8 cellular contexts compared by ENCODE assay signal in the genomic region with DNA sequence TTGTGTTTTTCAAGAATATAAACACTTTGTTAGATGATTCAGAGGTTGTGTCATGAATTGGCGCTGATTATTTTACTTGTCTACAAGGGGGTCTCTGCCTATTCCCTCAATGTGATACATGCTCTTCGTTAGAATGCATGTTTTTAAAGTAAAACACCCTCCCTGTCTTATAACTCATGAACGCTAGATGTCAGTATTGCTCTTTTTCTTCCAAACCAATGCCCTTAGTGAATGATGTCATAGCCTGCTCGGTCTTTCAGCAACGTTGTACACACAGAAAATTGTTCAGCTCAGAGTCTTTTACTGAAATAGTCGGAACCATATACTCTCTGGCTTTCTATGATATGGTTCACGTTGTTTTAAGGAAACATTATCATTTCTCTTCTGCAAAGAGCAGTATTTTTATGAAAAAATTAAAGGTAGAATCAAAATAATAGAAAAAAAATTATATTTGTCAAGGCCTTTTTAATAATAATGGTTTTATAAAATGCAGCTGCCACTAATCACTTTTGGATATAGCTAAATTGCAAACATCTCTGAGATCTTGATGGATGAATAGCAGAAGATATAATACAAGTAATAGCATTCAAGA.
DNase-seq lines count a peak whose midpoint lies in the region; ATAC-seq and TF ChIP-seq lines count a peak whose summit lies in the region.

No MANE protein-coding gene starts in this region.

- no peak overlapping the region for H3K4me3 ChIP-seq in CD4-positive, alpha-beta memory T cell (ENCODE audit: low read length in 2 of 2)
- H3K4me3 ChIP-seq in SU-DHL-6 (ENCODE audit: insufficient read depth, low read length, poor library complexity, severe bottlenecking) (no peak overlapping the region), osteoblast (ENCODE audit: insufficient read depth, low read length) (no peak overlapping the region)

- CTCF ChIA-PET in CD4-positive, alpha-beta memory T cell (lab: Charles Lee; ENCODE audit: partially characterized antibody) = interaction anchor here (1.0 to 1.3 kb wide), 2 partner anchors 8 to 13 kb away, joined by 3 read pairs; no protein-coding TSS in a partner anchor

- no peaks in the 10 kb centered on the region for H3K4me1 ChIP-seq in CD4-positive, alpha-beta memory T cell (ENCODE audit: insufficient read depth, low read length)
- H3K4me1 ChIP-seq in osteoblast (ENCODE audit: insufficient read depth, low read length) = no peaks in the 10 kb centered on the region

- POLR2A ChIA-PET in CD4-positive, alpha-beta memory T cell (lab: Charles Lee; ENCODE audit: partially characterized antibody) = no interaction called here

- intact Hi-C loops in CD4-positive, alpha-beta memory T cell (cut with micrococcal nuclease) = loop anchor here (5.0 kb wide), 3 partner anchors 1456 to 1986 kb away; no protein-coding TSS in a partner anchor

- H3K4me2 ChIP-seq in SU-DHL-6 (ENCODE audit: low read depth, low read length, poor library complexity, severe bottlenecking) = peak overlapping the region; percentile 53
- H3K4me2 ChIP-seq in osteoblast (ENCODE audit: insufficient read depth, low read length) = peak overlapping the region; percentile 32

- DNase-seq in CD4-positive, alpha-beta memory T cell = peak in 4 of 5 donors; percentile 19 to 43 (median 32)
- DNase-seq in NCI-H1417 treated with DMSO at 0.1 percent for 48 hours (lab: John Stamatoyannopoulos, UW) (peak; percentile 61), fibroblast of peridontal ligament (ENCODE audit: extremely low read depth) (peak; percentile 90), osteoblast (ENCODE audit: insufficient read length, low spot score, missing footprints) (peak; percentile 41)
- DNase-seq in T-helper 2 cell treated with Interferon-gamma antibody and Interleukin-4, amounts not matched to agents 5 μg/mL and 100 μg/mL, for 36 hours (ENCODE audit: low spot score) = no peak

- no peaks in the 10 kb centered on the region for H3K36me3 ChIP-seq in CD4-positive, alpha-beta memory T cell (ENCODE audit: insufficient read depth, low read length)
- H3K36me3 ChIP-seq in SU-DHL-6 (ENCODE audit: low read length) = no peaks in the 10 kb centered on the region
- H3K36me3 ChIP-seq in osteoblast (ENCODE audit: insufficient read depth, low read length) = no peaks in the 10 kb centered on the region

- ATAC-seq in GM18858 (IDR thresholded peaks at IDR 0.05; ENCODE audit: unreplicated experiment) (peak; percentile 99), HG02943 (IDR thresholded peaks at IDR 0.05; ENCODE audit: low read depth, unreplicated experiment) (peak; percentile 95)

- H4K20me1 ChIP-seq in SU-DHL-6 (ENCODE audit: low read depth, low read length) (no peaks in the 10 kb centered on the region), osteoblast (ENCODE audit: insufficient read depth, low read length) (no peaks in the 10 kb centered on the region)

- no peaks in the 10 kb centered on the region for H3K9me3 ChIP-seq in CD4-positive, alpha-beta memory T cell (ENCODE audit: control insufficient read depth in 1 of 2, low read length in 2 of 2)
- H3K9me3 ChIP-seq in SU-DHL-6 (ENCODE audit: insufficient read depth, low read length) = no peaks in the 10 kb centered on the region
- no peaks in the 10 kb centered on the region for H3K9me3 ChIP-seq in osteoblast (ENCODE audit: low read depth, low read length)

- no peak overlapping the region for H3K27ac Mint-ChIP-seq in CD4-positive, alpha-beta memory T cell
- no peak overlapping the region for H3K27ac Mint-ChIP-seq in T-helper 2 cell treated with Interferon-gamma antibody and Interleukin-4, amounts not matched to agents 5 μg/mL and 100 μg/mL, for 36 hours

- no peak overlapping the region for H3K9ac ChIP-seq in SU-DHL-6 (ENCODE audit: low read length)

- peaks cover 0 to 2% (median 1%) of the 10 kb centered on the region in 4 donors for H3K4me1 Mint-ChIP-seq in CD4-positive, alpha-beta memory T cell
- H3K4me1 Mint-ChIP-seq in T-helper 2 cell treated with Interferon-gamma antibody and Interleukin-4, amounts not matched to agents 5 μg/mL and 100 μg/mL, for 36 hours (ENCODE audit: low read depth) = no peaks in the 10 kb centered on the region

- H3K27me3 ChIP-seq in CD4-positive, alpha-beta memory T cell (ENCODE audit: insufficient read depth, low read length) = no peaks in the 10 kb centered on the region
- no peaks in the 10 kb centered on the region for H3K27me3 ChIP-seq in SU-DHL-6 (ENCODE audit: low read length)
- peaks cover 23% of the 10 kb centered on the region for H3K27me3 ChIP-seq in osteoblast (ENCODE audit: insufficient read depth, low read length)

- H3K27ac ChIP-seq in CD4-positive, alpha-beta memory T cell (ENCODE audit: low read depth, low read length) = no peak overlapping the region
- H3K27ac ChIP-seq in SU-DHL-6 (ENCODE audit: low read depth, low read length) (no peak overlapping the region), osteoblast (ENCODE audit: low read depth, low read length) (no peak overlapping the region)

- no peaks in the 10 kb centered on the region for H3K27me3 Mint-ChIP-seq in CD4-positive, alpha-beta memory T cell
- H3K27me3 Mint-ChIP-seq in T-helper 2 cell treated with Interferon-gamma antibody and Interleukin-4, amounts not matched to agents 5 μg/mL and 100 μg/mL, for 36 hours (ENCODE audit: low read depth) = no peaks in the 10 kb centered on the region

- H3K9me3 Mint-ChIP-seq in CD4-positive, alpha-beta memory T cell = no peaks in the 10 kb centered on the region
- H3K9me3 Mint-ChIP-seq in T-helper 2 cell treated with Interferon-gamma antibody and Interleukin-4, amounts not matched to agents 5 μg/mL and 100 μg/mL, for 36 hours = no peaks in the 10 kb centered on the region

- H3K36me3 Mint-ChIP-seq in CD4-positive, alpha-beta memory T cell = no peaks in the 10 kb centered on the region
- no peaks in the 10 kb centered on the region for H3K36me3 Mint-ChIP-seq in T-helper 2 cell treated with Interferon-gamma antibody and Interleukin-4, amounts not matched to agents 5 μg/mL and 100 μg/mL, for 36 hours (ENCODE audit: low read depth)

- TF ChIP-seq CTCF in SU-DHL-6 (IDR thresholded peaks at IDR 0.05; ENCODE audit: insufficient read depth, low read length, poor library complexity, severe bottlenecking) (peak; percentile 68), osteoblast (IDR thresholded peaks at IDR 0.05; ENCODE audit: extremely low read depth, low read depth, low read length) (peak; percentile 77)

- H2AFZ ChIP-seq in SU-DHL-6 (ENCODE audit: low read depth, low read length, severe bottlenecking) = peak overlapping the region; percentile 66
- H2AFZ ChIP-seq in osteoblast (ENCODE audit: low read length) = peak overlapping the region; percentile 76

- no peak overlapping the region for H3K4me3 Mint-ChIP-seq in CD4-positive, alpha-beta memory T cell
- no peak overlapping the region for H3K4me3 Mint-ChIP-seq in T-helper 2 cell treated with Interferon-gamma antibody and Interleukin-4, amounts not matched to agents 5 μg/mL and 100 μg/mL, for 36 hours

- H3F3A ChIP-seq in SU-DHL-6 (ENCODE audit: insufficient read depth) = no peaks in the 10 kb centered on the region

- H3K9me2 ChIP-seq in SU-DHL-6 (replicated peaks; ENCODE audit: insufficient read depth, low read length) = no peaks in the 10 kb centered on the region

- H3K79me2 ChIP-seq in SU-DHL-6 (ENCODE audit: insufficient read depth, low read length) (no peaks in the 10 kb centered on the region), osteoblast (ENCODE audit: insufficient read depth, low read length) (no peaks in the 10 kb centered on the region)
